Comparison of ENCODE assay signal across 8 cellular contexts in the genomic region with DNA sequence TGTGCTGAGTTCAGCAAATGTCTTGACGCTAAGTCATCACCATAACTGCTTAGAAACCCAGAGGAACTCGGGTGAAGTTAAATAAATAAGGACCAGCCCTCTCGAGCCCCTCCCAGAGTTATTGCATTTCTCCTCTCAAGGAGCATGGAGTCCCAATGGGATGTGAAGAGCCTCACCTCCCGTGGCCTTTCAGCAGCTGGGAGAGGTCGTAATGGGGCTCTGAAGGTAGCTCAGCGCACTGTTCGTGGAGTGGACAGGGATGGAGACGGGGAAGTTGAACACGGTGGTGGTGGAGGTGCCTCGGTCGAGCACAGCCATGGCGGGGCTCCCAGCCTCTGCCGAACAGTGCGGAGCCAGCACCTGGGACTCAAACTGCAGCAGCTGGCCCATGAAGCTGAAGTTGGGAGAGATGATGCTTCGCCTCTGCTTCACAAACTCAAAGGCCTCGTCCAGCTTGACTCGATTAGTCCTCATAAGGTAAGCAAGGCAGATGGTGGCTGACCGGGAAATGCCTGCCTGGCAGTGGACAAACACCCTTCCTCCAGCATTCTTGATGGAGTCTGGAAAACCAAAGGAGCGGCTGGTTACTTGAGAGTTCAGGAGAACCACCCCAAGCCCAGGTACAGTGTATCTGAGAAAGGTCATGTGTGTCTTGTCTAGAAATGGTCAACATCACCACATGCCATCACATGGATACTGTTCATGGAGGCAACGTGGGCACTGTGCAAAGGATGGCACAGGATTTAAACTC. TPM values are rescaled to one million over a fixed set of nuclear protein-coding genes. Genes with fewer than 3 reads are reported as not detected.
DNase-seq lines count a peak whose midpoint lies in the region; TF ChIP-seq lines count a peak whose summit lies in the region.

No MANE protein-coding gene starts in this region.

- H3K4me1 Mint-ChIP-seq in neural crest cell, result peaks cover 66% of the 10 kb centered on the region

- TF ChIP-seq CTCF in epithelial cell of proximal tubule (conservative IDR thresholded peaks at IDR 0.05; ENCODE audit: low read depth, low read length) (no peak), neural crest cell (conservative IDR thresholded peaks at IDR 0.05) (no peak)

- H3K4me3 ChIP-seq in epithelial cell of proximal tubule (ENCODE audit: low read depth, low read length), result peak overlapping the region; percentile 82

- peaks cover 4% of the 10 kb centered on the region for H3K27me3 Mint-ChIP-seq in neural crest cell (ENCODE audit: low read depth)

- DNase-seq in CD1c-positive myeloid dendritic cell (ENCODE audit: extremely low spot score) (peak; percentile 67), T follicular helper cell (ENCODE audit: low read depth) (peak; percentile 29), epithelial cell of proximal tubule (ENCODE audit: low read depth) (no peak), neural crest cell (ENCODE audit: low read depth, low spot score) (no peak), NCI-H345 (lab: John Stamatoyannopoulos, UW) (no peak), NCI-H2029 (lab: John Stamatoyannopoulos, UW) (no peak), NCI-H1417 treated with DMSO at 0.1 percent for 48 hours (lab: John Stamatoyannopoulos, UW) (no peak), OCI-M2 (lab: John Stamatoyannopoulos, UW; ENCODE audit: unreplicated experiment) (no peak)

- H3K27ac Mint-ChIP-seq in neural crest cell (ENCODE audit: unreplicated experiment), result no peak overlapping the region

- peaks cover 3% of the 10 kb centered on the region for H3K36me3 Mint-ChIP-seq in neural crest cell (ENCODE audit: low read depth)

- peak overlapping the region; percentile 98 for H3K4me3 Mint-ChIP-seq in neural crest cell

- H3K9me3 Mint-ChIP-seq in neural crest cell, result no peaks in the 10 kb centered on the region

RNA-seq across cellular contexts. Expression of a gene that starts 2.2 kb away (rescaled TPM):
- total RNA-seq in epithelial cell of proximal tubule, result 186 and 215 TPM in 2 replicates
- 20.6 and 20.9 TPM in 2 replicates for total RNA-seq in neural crest cell

Comparison
In these comparisons a context has a peak if more than half of its experiments do, and no peak if none do; other contexts are left out.
1. DNase-seq: peak in CD1c-positive myeloid dendritic cell (single experiment) and T follicular helper cell (single experiment); none in epithelial cell of proximal tubule (single experiment), neural crest cell (single experiment), NCI-H345 (single experiment), NCI-H2029 (single experiment), NCI-H1417 treated with DMSO at 0.1 percent for 48 hours (single experiment) and OCI-M2 (single experiment).